1 cellular context compared by ENCODE assay signal in genomic region chr19:45881909-45882528, GRCh38.
TF ChIP-seq lines count a peak whose summit lies in the region.

No MANE protein-coding gene starts in this region.

TF ChIP-seq in HepG2, 621 proteins besides CTCF, POLR2A, EP300 and RAD21 (continued from another document and continues in another):
- no peak for TF ChIP-seq GMEB1 (CRISPR knock-in tag; IDR thresholded peaks at IDR 0.05; ENCODE audit: borderline replicate concordance)
- TF ChIP-seq ZNF280D (CRISPR knock-in tag; IDR thresholded peaks at IDR 0.05) = no peak
- no peak for TF ChIP-seq GMEB2 (CRISPR knock-in tag; IDR thresholded peaks at IDR 0.05; ENCODE audit: low read depth)
- no peak for TF ChIP-seq PRDM4 (CRISPR knock-in tag; IDR thresholded peaks at IDR 0.05; ENCODE audit: borderline replicate concordance)
- no peak for TF ChIP-seq ZNF644 (CRISPR knock-in tag; IDR thresholded peaks at IDR 0.05; ENCODE audit: low read depth)
- TF ChIP-seq PRPF4 (IDR thresholded peaks at IDR 0.05; ENCODE audit: low read depth, low read length, poor library complexity, severe bottlenecking) = no peak
- TF ChIP-seq CHCHD3 (CRISPR knock-in tag; IDR thresholded peaks at IDR 0.05) = no peak
- TF ChIP-seq ZMYM2 (CRISPR knock-in tag; IDR thresholded peaks at IDR 0.05) = no peak
- no peak for TF ChIP-seq ZNF260 (CRISPR knock-in tag; IDR thresholded peaks at IDR 0.05; ENCODE audit: borderline replicate concordance, low read depth)
- TF ChIP-seq TBP (CRISPR knock-in tag; IDR thresholded peaks at IDR 0.05) = no peak
- TF ChIP-seq RBM22 (optimal IDR thresholded peaks at IDR 0.05; ENCODE audit: low read length) = no peak
- TF ChIP-seq, protein P1, sequence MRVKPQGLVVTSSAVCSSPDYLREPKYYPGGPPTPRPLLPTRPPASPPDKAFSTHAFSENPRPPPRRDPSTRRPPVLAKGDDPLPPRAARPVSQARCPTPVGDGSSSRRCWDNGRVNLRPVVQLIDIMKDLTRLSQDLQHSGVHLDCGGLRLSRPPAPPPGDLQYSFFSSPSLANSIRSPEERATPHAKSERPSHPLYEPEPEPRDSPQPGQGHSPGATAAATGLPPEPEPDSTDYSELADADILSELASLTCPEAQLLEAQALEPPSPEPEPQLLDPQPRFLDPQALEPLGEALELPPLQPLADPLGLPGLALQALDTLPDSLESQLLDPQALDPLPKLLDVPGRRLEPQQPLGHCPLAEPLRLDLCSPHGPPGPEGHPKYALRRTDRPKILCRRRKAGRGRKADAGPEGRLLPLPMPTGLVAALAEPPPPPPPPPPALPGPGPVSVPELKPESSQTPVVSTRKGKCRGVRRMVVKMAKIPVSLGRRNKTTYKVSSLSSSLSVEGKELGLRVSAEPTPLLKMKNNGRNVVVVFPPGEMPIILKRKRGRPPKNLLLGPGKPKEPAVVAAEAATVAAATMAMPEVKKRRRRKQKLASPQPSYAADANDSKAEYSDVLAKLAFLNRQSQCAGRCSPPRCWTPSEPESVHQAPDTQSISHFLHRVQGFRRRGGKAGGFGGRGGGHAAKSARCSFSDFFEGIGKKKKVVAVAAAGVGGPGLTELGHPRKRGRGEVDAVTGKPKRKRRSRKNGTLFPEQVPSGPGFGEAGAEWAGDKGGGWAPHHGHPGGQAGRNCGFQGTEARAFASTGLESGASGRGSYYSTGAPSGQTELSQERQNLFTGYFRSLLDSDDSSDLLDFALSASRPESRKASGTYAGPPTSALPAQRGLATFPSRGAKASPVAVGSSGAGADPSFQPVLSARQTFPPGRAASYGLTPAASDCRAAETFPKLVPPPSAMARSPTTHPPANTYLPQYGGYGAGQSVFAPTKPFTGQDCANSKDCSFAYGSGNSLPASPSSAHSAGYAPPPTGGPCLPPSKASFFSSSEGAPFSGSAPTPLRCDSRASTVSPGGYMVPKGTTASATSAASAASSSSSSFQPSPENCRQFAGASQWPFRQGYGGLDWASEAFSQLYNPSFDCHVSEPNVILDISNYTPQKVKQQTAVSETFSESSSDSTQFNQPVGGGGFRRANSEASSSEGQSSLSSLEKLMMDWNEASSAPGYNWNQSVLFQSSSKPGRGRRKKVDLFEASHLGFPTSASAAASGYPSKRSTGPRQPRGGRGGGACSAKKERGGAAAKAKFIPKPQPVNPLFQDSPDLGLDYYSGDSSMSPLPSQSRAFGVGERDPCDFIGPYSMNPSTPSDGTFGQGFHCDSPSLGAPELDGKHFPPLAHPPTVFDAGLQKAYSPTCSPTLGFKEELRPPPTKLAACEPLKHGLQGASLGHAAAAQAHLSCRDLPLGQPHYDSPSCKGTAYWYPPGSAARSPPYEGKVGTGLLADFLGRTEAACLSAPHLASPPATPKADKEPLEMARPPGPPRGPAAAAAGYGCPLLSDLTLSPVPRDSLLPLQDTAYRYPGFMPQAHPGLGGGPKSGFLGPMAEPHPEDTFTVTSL (CRISPR knock-in tag; IDR thresholded peaks at IDR 0.05; ENCODE audit: borderline replicate concordance) = no peak; the same call in 1 of the 2 replicates
- TF ChIP-seq, protein P2, sequence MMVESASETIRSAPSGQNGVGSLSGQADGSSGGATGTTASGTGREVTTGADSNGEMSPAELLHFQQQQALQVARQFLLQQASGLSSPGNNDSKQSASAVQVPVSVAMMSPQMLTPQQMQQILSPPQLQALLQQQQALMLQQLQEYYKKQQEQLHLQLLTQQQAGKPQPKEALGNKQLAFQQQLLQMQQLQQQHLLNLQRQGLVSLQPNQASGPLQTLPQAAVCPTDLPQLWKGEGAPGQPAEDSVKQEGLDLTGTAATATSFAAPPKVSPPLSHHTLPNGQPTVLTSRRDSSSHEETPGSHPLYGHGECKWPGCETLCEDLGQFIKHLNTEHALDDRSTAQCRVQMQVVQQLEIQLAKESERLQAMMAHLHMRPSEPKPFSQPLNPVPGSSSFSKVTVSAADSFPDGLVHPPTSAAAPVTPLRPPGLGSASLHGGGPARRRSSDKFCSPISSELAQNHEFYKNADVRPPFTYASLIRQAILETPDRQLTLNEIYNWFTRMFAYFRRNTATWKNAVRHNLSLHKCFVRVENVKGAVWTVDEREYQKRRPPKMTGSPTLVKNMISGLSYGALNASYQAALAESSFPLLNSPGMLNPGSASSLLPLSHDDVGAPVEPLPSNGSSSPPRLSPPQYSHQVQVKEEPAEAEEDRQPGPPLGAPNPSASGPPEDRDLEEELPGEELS (CRISPR knock-in tag; IDR thresholded peaks at IDR 0.05) = peak; percentile 89
- TF ChIP-seq STAT5B (CRISPR knock-in tag; IDR thresholded peaks at IDR 0.05) = no peak
- no peak for TF ChIP-seq SOX6 (IDR thresholded peaks at IDR 0.05)
- peak; percentile 32; the same call in 1 of the 2 replicates for TF ChIP-seq SOX6 (CRISPR knock-in tag; IDR thresholded peaks at IDR 0.05)
- TF ChIP-seq ZNF629 (CRISPR knock-in tag; conservative IDR thresholded peaks at IDR 0.05) = no peak
- TF ChIP-seq SCMH1 (CRISPR knock-in tag; IDR thresholded peaks at IDR 0.05; ENCODE audit: borderline replicate concordance) = no peak
- peak; percentile 82 for TF ChIP-seq ZNF746 (CRISPR knock-in tag; IDR thresholded peaks at IDR 0.05)
- TF ChIP-seq ZNF747 (CRISPR knock-in tag; IDR thresholded peaks at IDR 0.05; ENCODE audit: borderline replicate concordance) = no peak; the same call in 1 of the 2 replicates
- peak; percentile 63 for TF ChIP-seq HOXA3 (CRISPR knock-in tag; IDR thresholded peaks at IDR 0.05)
- no peak for TF ChIP-seq IKZF1 (IDR thresholded peaks at IDR 0.05)
- TF ChIP-seq HOXA9 (CRISPR knock-in tag; IDR thresholded peaks at IDR 0.05; ENCODE audit: borderline replicate concordance) = 0 out of 2 replicates have a peak, but pooled peaks have one; percentile 59
- no peak for TF ChIP-seq ZBTB44 (CRISPR knock-in tag; IDR thresholded peaks at IDR 0.05)
- TF ChIP-seq, protein P3, sequence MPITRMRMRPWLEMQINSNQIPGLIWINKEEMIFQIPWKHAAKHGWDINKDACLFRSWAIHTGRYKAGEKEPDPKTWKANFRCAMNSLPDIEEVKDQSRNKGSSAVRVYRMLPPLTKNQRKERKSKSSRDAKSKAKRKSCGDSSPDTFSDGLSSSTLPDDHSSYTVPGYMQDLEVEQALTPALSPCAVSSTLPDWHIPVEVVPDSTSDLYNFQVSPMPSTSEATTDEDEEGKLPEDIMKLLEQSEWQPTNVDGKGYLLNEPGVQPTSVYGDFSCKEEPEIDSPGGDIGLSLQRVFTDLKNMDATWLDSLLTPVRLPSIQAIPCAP (CRISPR knock-in tag; IDR thresholded peaks at IDR 0.05; ENCODE audit: low read depth) = no peak
- TF ChIP-seq U2AF2 (IDR thresholded peaks at IDR 0.05; ENCODE audit: low read depth, low read length) = no peak
- TF ChIP-seq DBP (CRISPR knock-in tag; IDR thresholded peaks at IDR 0.05; ENCODE audit: not compliant biosample characterization) = no peak
- TF ChIP-seq ASH2L (IDR thresholded peaks at IDR 0.05; ENCODE audit: insufficient read length, low read depth, low read length) = peak; percentile 43
- TF ChIP-seq, protein P4, sequence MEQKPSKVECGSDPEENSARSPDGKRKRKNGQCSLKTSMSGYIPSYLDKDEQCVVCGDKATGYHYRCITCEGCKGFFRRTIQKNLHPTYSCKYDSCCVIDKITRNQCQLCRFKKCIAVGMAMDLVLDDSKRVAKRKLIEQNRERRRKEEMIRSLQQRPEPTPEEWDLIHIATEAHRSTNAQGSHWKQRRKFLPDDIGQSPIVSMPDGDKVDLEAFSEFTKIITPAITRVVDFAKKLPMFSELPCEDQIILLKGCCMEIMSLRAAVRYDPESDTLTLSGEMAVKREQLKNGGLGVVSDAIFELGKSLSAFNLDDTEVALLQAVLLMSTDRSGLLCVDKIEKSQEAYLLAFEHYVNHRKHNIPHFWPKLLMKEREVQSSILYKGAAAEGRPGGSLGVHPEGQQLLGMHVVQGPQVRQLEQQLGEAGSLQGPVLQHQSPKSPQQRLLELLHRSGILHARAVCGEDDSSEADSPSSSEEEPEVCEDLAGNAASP (CRISPR knock-in tag; IDR thresholded peaks at IDR 0.05; ENCODE audit: borderline replicate concordance) = peak; percentile 59; the same call in 1 of the 2 replicates
- no peak for TF ChIP-seq ZNF577 (CRISPR knock-in tag; IDR thresholded peaks at IDR 0.05; ENCODE audit: borderline replicate concordance, low read depth)
- TF ChIP-seq ZNF34 (CRISPR knock-in tag; IDR thresholded peaks at IDR 0.05; ENCODE audit: borderline replicate concordance) = no peak
- TF ChIP-seq SIN3B (IDR thresholded peaks at IDR 0.05; ENCODE audit: low read length) = no peak
- no peak for TF ChIP-seq ZNF329 (CRISPR knock-in tag; IDR thresholded peaks at IDR 0.05; ENCODE audit: low read depth)
- TF ChIP-seq, protein P5, sequence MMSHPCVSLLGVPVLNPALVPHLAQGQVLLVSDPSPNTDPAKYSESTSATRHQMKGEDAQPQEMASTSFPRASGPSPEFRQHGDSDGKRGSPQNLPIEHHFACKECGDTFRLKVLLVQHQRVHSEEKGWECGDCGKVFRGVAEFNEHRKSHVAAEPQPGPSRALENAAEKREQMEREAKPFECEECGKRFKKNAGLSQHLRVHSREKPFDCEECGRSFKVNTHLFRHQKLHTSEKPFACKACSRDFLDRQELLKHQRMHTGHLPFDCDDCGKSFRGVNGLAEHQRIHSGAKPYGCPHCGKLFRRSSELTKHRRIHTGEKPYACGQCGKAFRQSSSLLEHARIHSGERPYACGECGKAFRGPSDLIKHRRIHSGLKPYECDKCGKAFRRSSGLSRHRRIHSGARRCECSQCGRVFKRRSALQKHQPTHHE (CRISPR knock-in tag; IDR thresholded peaks at IDR 0.05; ENCODE audit: borderline replicate concordance) = no peak
